Comparison of ENCODE assay signal across 9 cellular contexts in genomic region chr5:115624994-115625393, GRCh38. TPM values are rescaled to one million over a fixed set of nuclear protein-coding genes. Genes with fewer than 3 reads are reported as not detected.
DNase-seq lines count a peak whose midpoint lies in the region; ATAC-seq, FAIRE-seq and TF ChIP-seq lines count a peak whose summit lies in the region.
"Had no signal": no experiment of that assay in that cellular context is flagged by ENCODE, and none has a peak within 500 bp of the region (broad histone marks: within the 10 kb centered on the region; RNA-seq: fewer than 3 reads in every experiment).

No MANE protein-coding gene starts in this region.

- peak overlapping the region; percentile 40 for H3K27ac Mint-ChIP-seq in activated T-helper 2 cell treated with anti-CD3 and anti-CD28 coated beads, Interferon-gamma antibody, Interleukin-2, Interleukin-4, amounts not matched to agents 10 μg/mL and 5 μg/mL and 100 μg/mL, durations not matched to agents 14 hours and 24 hours and 36 hours
- H3K27ac Mint-ChIP-seq: activated T-helper 17 cell treated with anti-CD3 and anti-CD28 coated beads, Interleukin-2, amount 50 U/mL, for 72 hours had no signal

- peak overlapping the region; percentile 65 to 98 (median 84) for H3K4me3 ChIP-seq in heart left ventricle
- peak overlapping the region; percentile 73 to 88 (median 76) for H3K4me3 ChIP-seq in HepG2 (replicated peaks in 1 of 3; ENCODE audit: insufficient read depth in 1 of 3, low read depth in 2 of 3, low read length in 3 of 3)
- H3K4me3 ChIP-seq in uterus, result peak overlapping the region; percentile 66 to 75

- no peak overlapping the region for H3K4me3 Mint-ChIP-seq in activated T-helper 2 cell treated with anti-CD3 and anti-CD28 coated beads, Interferon-gamma antibody, Interleukin-2, Interleukin-4, amounts not matched to agents 10 μg/mL and 5 μg/mL and 100 μg/mL, durations not matched to agents 14 hours and 24 hours and 36 hours (ENCODE audit: low read depth)
- H3K4me3 Mint-ChIP-seq: activated T-helper 17 cell treated with anti-CD3 and anti-CD28 coated beads, Interleukin-2, amount 50 U/mL, for 72 hours had no signal

- H4K20me1 ChIP-seq in HepG2 (ENCODE audit: insufficient read depth, low read length), result peaks cover 28% of the 10 kb centered on the region

- H3K4me1 Mint-ChIP-seq in activated T-helper 2 cell treated with anti-CD3 and anti-CD28 coated beads, Interferon-gamma antibody, Interleukin-2, Interleukin-4, amounts not matched to agents 10 μg/mL and 5 μg/mL and 100 μg/mL, durations not matched to agents 14 hours and 24 hours and 36 hours (ENCODE audit: low read depth), result peaks cover 20% of the 10 kb centered on the region

- H2AFZ ChIP-seq in HepG2 (ENCODE audit: low read length), result no peak overlapping the region

- peaks cover 19% of the 10 kb centered on the region for H3K36me3 Mint-ChIP-seq in activated T-helper 2 cell treated with anti-CD3 and anti-CD28 coated beads, Interferon-gamma antibody, Interleukin-2, Interleukin-4, amounts not matched to agents 10 μg/mL and 5 μg/mL and 100 μg/mL, durations not matched to agents 14 hours and 24 hours and 36 hours (ENCODE audit: low read depth)

- H3K27me3 Mint-ChIP-seq in activated T-helper 2 cell treated with anti-CD3 and anti-CD28 coated beads, Interferon-gamma antibody, Interleukin-2, Interleukin-4, amounts not matched to agents 10 μg/mL and 5 μg/mL and 100 μg/mL, durations not matched to agents 14 hours and 24 hours and 36 hours (ENCODE audit: low read depth), result peaks cover 8% of the 10 kb centered on the region
- H3K27me3 Mint-ChIP-seq: activated T-helper 17 cell treated with anti-CD3 and anti-CD28 coated beads, Interleukin-2, amount 50 U/mL, for 72 hours had no signal

- H3K36me3 ChIP-seq in heart left ventricle (peaks cover 0 to 17% (median 6%) of the 10 kb centered on the region in 9 donors), HepG2 (replicated peaks in 1 of 2; ENCODE audit: control insufficient read depth in 1 of 2, insufficient read depth in 2 of 2, low read length in 2 of 2) (peaks cover 0 to 15% of the 10 kb centered on the region in 2 experiments; a peak in 3 of 5 replicates), uterus (no peaks in the 10 kb centered on the region)

- H3K4me1 ChIP-seq in heart left ventricle, result peaks cover 13 to 50% (median 39%) of the 10 kb centered on the region in 12 donors
- H3K4me1 ChIP-seq in HepG2 (ENCODE audit: insufficient read depth, low read length), result peaks cover 36% of the 10 kb centered on the region
- H3K4me1 ChIP-seq in uterus, result peaks cover 0 to 8% of the 10 kb centered on the region in 2 donors

- H3K79me2 ChIP-seq in HepG2 (ENCODE audit: insufficient read depth, low read length), result peaks cover 61% of the 10 kb centered on the region

- H3K9ac ChIP-seq in HepG2 (ENCODE audit: insufficient read depth, low read depth, low read length), result peak overlapping the region; percentile 97

- in situ Hi-C loops in HepG2 (cut with HindIII; ENCODE audit: extremely low pct_ligation_motif_present, low pct_unique_long_range_greater_than_20kb), result no loop called here

- WGBS in heart left ventricle, 4 donors, result 30 to 36% (median 31%) methylated on average over 3 of the region's 3 CpGs
- WGBS in HepG2 (ENCODE audit: low lambda C conversion rate), result 4% methylated on average over 3 of the region's 3 CpGs

- H3K9me3 ChIP-seq in heart left ventricle (no peaks in the 10 kb centered on the region), HepG2 (ENCODE audit: low read length) (no peaks in the 10 kb centered on the region), uterus (no peaks in the 10 kb centered on the region)

- no peak for TF ChIP-seq CTCF in heart left ventricle (IDR thresholded peaks at IDR 0.05)
- no peak for TF ChIP-seq CTCF in HepG2 (CRISPR knock-in tag; IDR thresholded peaks at IDR 0.05)
- TF ChIP-seq CTCF in uterus (IDR thresholded peaks at IDR 0.05), result no peak

- DNase-seq in heart left ventricle (no peak), Right ventricle myocardium superior (no peak), HepG2 (ENCODE audit: low spot score) (peak; percentile 6), uterus (no peak), NCI-H2081 (lab: John Stamatoyannopoulos, UW) (no peak)
- DNase-seq in activated T-helper 2 cell treated with anti-CD3 and anti-CD28 coated beads, Interferon-gamma antibody, Interleukin-2, Interleukin-4, amounts not matched to agents 10 μg/mL and 5 μg/mL and 100 μg/mL, durations not matched to agents 14 hours and 24 hours and 36 hours (ENCODE audit: low spot score), result no peak

- no TSS peak for BruUV-seq in HepG2 (replicated peaks; lab: Mats Ljungman, UMichigan)

- TF ChIP-seq EP300 in HepG2 (IDR thresholded peaks at IDR 0.05; ENCODE audit: low read depth in 2 of 2, low read length in 2 of 2), result no peak
- TF ChIP-seq EP300 in HepG2 (CRISPR knock-in tag; IDR thresholded peaks at IDR 0.05; ENCODE audit: borderline replicate concordance), result no peak

- no peaks in the 10 kb centered on the region for H3K9me3 Mint-ChIP-seq in activated T-helper 2 cell treated with anti-CD3 and anti-CD28 coated beads, Interferon-gamma antibody, Interleukin-2, Interleukin-4, amounts not matched to agents 10 μg/mL and 5 μg/mL and 100 μg/mL, durations not matched to agents 14 hours and 24 hours and 36 hours
- H3K9me3 Mint-ChIP-seq: activated T-helper 17 cell treated with anti-CD3 and anti-CD28 coated beads, Interleukin-2, amount 50 U/mL, for 72 hours had no signal

- peak overlapping the region in 11 of 12 donors; percentile 82 to 99 (median 95) for H3K27ac ChIP-seq in heart left ventricle
- peak overlapping the region; percentile 89 for H3K27ac ChIP-seq in HepG2 (ENCODE audit: extremely low read length, insufficient read depth, low read length)
- H3K27ac ChIP-seq in uterus, result peak overlapping the region; percentile 91 to 93

- intact Hi-C loops in heart left ventricle (cut with DNase I) (loop anchor here in 4 of 10 donors (5.0 to 10.0 kb wide), 2 partner anchors 80 to 217 kb away; partner anchors contain the start of genes AP3S1 (in 2 of the 4), ATG12 (in 2 of the 4) and FEM1C (in 2 of the 4)), Right ventricle myocardium superior (cut with DNase I) (no loop called here), HepG2 (cut with micrococcal nuclease; ENCODE audit: unreplicated experiment) (loop anchor here (5.0 kb wide), 1 partner anchor 462 kb away; the partner anchor contains the start of gene COMMD10), uterus (cut with DNase I; ENCODE audit: low total_unique reads) (no loop called here)
- intact Hi-C loops in activated T-helper 2 cell treated with anti-CD3 and anti-CD28 coated beads, Interferon-gamma antibody, Interleukin-2, Interleukin-4, amounts not matched to agents 10 μg/mL and 5 μg/mL and 100 μg/mL, durations not matched to agents 14 hours and 24 hours and 36 hours (cut with micrococcal nuclease), result loop anchor here (5.0 kb wide), 1 partner anchor 418 kb away; no protein-coding TSS in a partner anchor

- H3K4me2 ChIP-seq in HepG2 (ENCODE audit: low read depth, low read length), result peak overlapping the region; percentile 82

- H3K27me3 ChIP-seq in heart left ventricle (no peaks in the 10 kb centered on the region), HepG2 (ENCODE audit: control insufficient read depth in 1 of 2, insufficient read depth in 2 of 2, low read length in 2 of 2) (no peaks in the 10 kb centered on the region; a peak in 1 of 5 replicates), uterus (no peaks in the 10 kb centered on the region)

- ATAC-seq in heart left ventricle, result no peak
- no peak for ATAC-seq in Right ventricle myocardium superior (ENCODE audit: poor library complexity)
- ATAC-seq in HepG2, result no peak
- ATAC-seq in GM21723 (IDR thresholded peaks at IDR 0.05; ENCODE audit: unreplicated experiment), result no peak
- ATAC-seq in HG03520 (IDR thresholded peaks at IDR 0.05; ENCODE audit: unreplicated experiment), result no peak

- peak; percentile 8 for FAIRE-seq in HepG2 (lab: Jason Lieb, UNC)

- TF ChIP-seq POLR2A in heart left ventricle (IDR thresholded peaks at IDR 0.05), result no peak
- no peak for TF ChIP-seq POLR2A in HepG2 (IDR thresholded peaks at IDR 0.05; ENCODE audit: insufficient read depth in 1 of 2, low read depth in 2 of 2, low read length in 2 of 2)
- TF ChIP-seq POLR2A in uterus (IDR thresholded peaks at IDR 0.05), result no peak

- no peak for TF ChIP-seq RAD21 in HepG2 (CRISPR knock-in tag; IDR thresholded peaks at IDR 0.05)

- CTCF ChIA-PET in HepG2 (lab: Yijun Ruan, JAX; ENCODE audit: low intra/inter-chr PET ratio, low total read pairs), result no interaction called here

- POLR2A ChIA-PET in HepG2 (lab: Yijun Ruan, JAX), result interaction anchor here (0.6 to 1.7 kb wide), 4 partner anchors 9 to 329 kb away, joined by 3 to 5 read pairs (median 3); partner anchors contain the start of genes CCDC112 and FEM1C

RNA-seq across cellular contexts. Expression of gene TMED7, which starts 0.8 kb away (rescaled TPM):
- total RNA-seq in heart left ventricle (10 to 100 TPM; 58.4 to 99.1 (median 82.3) TPM), Right ventricle myocardium superior (59.9 TPM), HepG2 (2016; rRNA removed; fragmentation: Illumina TruSeq; extraction: Trizol) (89.1 and 113 TPM in 2 replicates), uterus (100 to 1,000 TPM in 1 of 4 donors, 10 to 100 TPM in 3; 33.0 to 155 (median 80.2) TPM)
- polyA plus RNA-seq in heart left ventricle (10 to 100 TPM; 22.0 to 62.2 TPM), HepG2 (2011; rRNA removed) (44.2 and 58.0 TPM in 2 replicates)
- 40.2 and 40.9 TPM in 2 replicates for total RNA-seq in activated T-helper 2 cell treated with anti-CD3 and anti-CD28 coated beads, Interferon-gamma antibody, Interleukin-2, Interleukin-4, amounts not matched to agents 10 μg/mL and 5 μg/mL and 100 μg/mL, durations not matched to agents 14 hours and 24 hours and 36 hours
- total RNA-seq in HepG2 (2016; cell fraction: cytosol; rRNA removed; fragmentation: Illumina TruSeq; extraction: Trizol; ENCODE audit: low read depth), result 4.8 and 4.9 TPM in 2 replicates
- 96.0 and 111 TPM in 2 replicates for total RNA-seq in HepG2 (2016; cell fraction: insoluble cytoplasmic fraction; rRNA removed; fragmentation: Illumina TruSeq; extraction: Trizol)
- 28.4 and 32.7 TPM in 2 replicates for total RNA-seq in HepG2 (2016; cell fraction: membrane; rRNA removed; fragmentation: Illumina TruSeq; extraction: Trizol)
- 80.6 and 105 TPM in 2 replicates for total RNA-seq in HepG2 (2016; cell fraction: nucleus; rRNA removed; fragmentation: Illumina TruSeq; extraction: Trizol)
- 43.3 and 94.7 TPM in 2 replicates for polyA plus RNA-seq in HepG2 (2011; cell fraction: cytosol; rRNA removed)
- 46.8 and 49.8 TPM in 2 replicates for polyA plus RNA-seq in HepG2 (2011; cell fraction: nucleus; rRNA removed)
- polyA plus RNA-seq in HepG2 (2012), result 44.2 and 56.3 TPM in 2 replicates
- polyA plus RNA-seq in HepG2 (2016; cell fraction: cytosol; fragmentation: Illumina TruSeq; extraction: Trizol; ENCODE audit: low read depth), result 4.5 and 5.0 TPM in 2 replicates
- 56.3 and 65.7 TPM in 2 replicates for polyA plus RNA-seq in HepG2 (2016; cell fraction: insoluble cytoplasmic fraction; fragmentation: Illumina TruSeq; extraction: Trizol; ENCODE audit: low read depth)
- 15.3 and 15.7 TPM in 2 replicates for polyA plus RNA-seq in HepG2 (2016; cell fraction: membrane; fragmentation: Illumina TruSeq; extraction: Trizol; ENCODE audit: low read depth)
- polyA plus RNA-seq in HepG2 (2016; cell fraction: nucleus; fragmentation: Illumina TruSeq; extraction: Trizol; ENCODE audit: insufficient read depth, low read depth), result 90.3 and 92.2 TPM in 2 replicates
- polyA minus RNA-seq in HepG2 (2011; rRNA and poly(A)+ RNA removed; ENCODE audit: low replicate concordance), result 23.1 and 171 TPM in 2 replicates
- 97.3 and 115 TPM in 2 replicates for polyA minus RNA-seq in HepG2 (2011; cell fraction: cytosol; rRNA and poly(A)+ RNA removed)
- polyA minus RNA-seq in HepG2 (2011; cell fraction: nucleus; rRNA and poly(A)+ RNA removed), result 56.7 and 68.0 TPM in 2 replicates

RNA-seq across cellular contexts. Expression of gene TICAM2, which starts 22.7 kb away (rescaled TPM):
- total RNA-seq in heart left ventricle (1 to 10 TPM in 7 of 9 donors, under 1 TPM in 2; 0.75 to 4.1 (median 2.1) TPM), Right ventricle myocardium superior (2.7 TPM), HepG2 (2016; rRNA removed; fragmentation: Illumina TruSeq; extraction: Trizol) (0.04 TPM in 1 of 2 replicates, not detected in the other), uterus (10 to 100 TPM in 2 of 4 donors, 1 to 10 TPM in 1, not detected in 1; 5.4 to 14.0 (median 13.5) TPM)
- polyA plus RNA-seq in heart left ventricle (1 to 10 TPM; 1.4 to 1.5 TPM), HepG2 (2011; rRNA removed) (not detected in 2 replicates)
- 0.85 TPM in 1 of 2 replicates, not detected in the other for total RNA-seq in activated T-helper 2 cell treated with anti-CD3 and anti-CD28 coated beads, Interferon-gamma antibody, Interleukin-2, Interleukin-4, amounts not matched to agents 10 μg/mL and 5 μg/mL and 100 μg/mL, durations not matched to agents 14 hours and 24 hours and 36 hours
- total RNA-seq in HepG2 (2016; cell fraction: cytosol; rRNA removed; fragmentation: Illumina TruSeq; extraction: Trizol; ENCODE audit: low read depth), result not detected in 2 replicates
- total RNA-seq in HepG2 (2016; cell fraction: insoluble cytoplasmic fraction; rRNA removed; fragmentation: Illumina TruSeq; extraction: Trizol), result 0.06 TPM in 1 of 2 replicates, not detected in the other
- 0.06 TPM in 1 of 2 replicates, not detected in the other for total RNA-seq in HepG2 (2016; cell fraction: membrane; rRNA removed; fragmentation: Illumina TruSeq; extraction: Trizol)
- not detected in 2 replicates for total RNA-seq in HepG2 (2016; cell fraction: nucleus; rRNA removed; fragmentation: Illumina TruSeq; extraction: Trizol)
- polyA plus RNA-seq in HepG2 (2011; cell fraction: cytosol; rRNA removed), result not detected in 2 replicates
- 0.09 and 0.13 TPM in 2 replicates for polyA plus RNA-seq in HepG2 (2011; cell fraction: nucleus; rRNA removed)
- polyA plus RNA-seq in HepG2 (2012), result not detected in 2 replicates
- not detected in 2 replicates for polyA plus RNA-seq in HepG2 (2016; cell fraction: cytosol; fragmentation: Illumina TruSeq; extraction: Trizol; ENCODE audit: low read depth)
- not detected in 2 replicates for polyA plus RNA-seq in HepG2 (2016; cell fraction: insoluble cytoplasmic fraction; fragmentation: Illumina TruSeq; extraction: Trizol; ENCODE audit: low read depth)
- not detected in 2 replicates for polyA plus RNA-seq in HepG2 (2016; cell fraction: membrane; fragmentation: Illumina TruSeq; extraction: Trizol; ENCODE audit: low read depth)
- not detected in 2 replicates for polyA plus RNA-seq in HepG2 (2016; cell fraction: nucleus; fragmentation: Illumina TruSeq; extraction: Trizol; ENCODE audit: insufficient read depth, low read depth)
- polyA minus RNA-seq in HepG2 (2011; rRNA and poly(A)+ RNA removed; ENCODE audit: low replicate concordance), result 0.12 TPM in 1 of 2 replicates, not detected in the other
- not detected in 2 replicates for polyA minus RNA-seq in HepG2 (2011; cell fraction: cytosol; rRNA and poly(A)+ RNA removed)
- 0.26 and 0.99 TPM in 2 replicates for polyA minus RNA-seq in HepG2 (2011; cell fraction: nucleus; rRNA and poly(A)+ RNA removed)

Comparison
In these comparisons a context has a peak if more than half of its experiments do, and no peak if none do; other contexts are left out.
1. intact Hi-C loops: an anchor here in activated T-helper 2 cell treated with anti-CD3 and anti-CD28 coated beads, Interferon-gamma antibody, Interleukin-2, Interleukin-4, amounts not matched to agents 10 μg/mL and 5 μg/mL and 100 μg/mL, durations not matched to agents 14 hours and 24 hours and 36 hours (5.0 kb wide) and HepG2 (5.0 kb wide); none called in Right ventricle myocardium superior and uterus.